6 cellular contexts compared by ENCODE assay signal in genomic region chr17:21745385-21746054, GRCh38. TPM values are rescaled to one million over a fixed set of nuclear protein-coding genes. Genes with fewer than 3 reads are reported as not detected.
"Had no signal": no experiment of that assay in that cellular context is flagged by ENCODE, and none has a peak within 500 bp of the region (broad histone marks: within the 10 kb centered on the region; RNA-seq: fewer than 3 reads in every experiment).

No MANE protein-coding gene starts in this region.

RNA-seq across cellular contexts. Expression of gene KCNJ18, which starts 53.2 kb away (rescaled TPM):
- total RNA-seq: GM23338, H1, H9, HFFc6, HT1080, IMR-90 had no signal
- polyA plus RNA-seq: GM23338, H1, IMR-90 had no signal
